In genomic region chr13:44543424-44543823, GRCh38 we compare ENCODE assay signal across 21 cellular contexts.
"Had no signal": no experiment of that assay in that cellular context is flagged by ENCODE, and none has a peak within 500 bp of the region (broad histone marks: within the 10 kb centered on the region; RNA-seq: fewer than 3 reads in every experiment).

No MANE protein-coding gene starts in this region.

- DNase-seq: caudate nucleus; effector CD4-positive, alpha-beta T cell; endodermal cell; foreskin melanocyte; immature natural killer cell; left colon; naive thymus-derived CD4-positive, alpha-beta T cell; nucleus accumbens; ovary; sigmoid colon; stimulated activated CD4-positive, alpha-beta T cell treated with anti-CD3 and anti-CD28 coated beads, Interleukin-12 subunit alpha, Interleukin-12 subunit beta, amount 100 ng/mL, for 4 hours; stimulated activated CD4-positive, alpha-beta T cell treated with anti-CD3 and anti-CD28 coated beads, Interleukin-2, amount 100 ng/mL, for 48 hours; stimulated activated naive CD8-positive, alpha-beta T cell treated with anti-CD3 and anti-CD28 coated beads, Interleukin-15, Interleukin-2, amounts not matched to agents 100 U/mL and 50 U/mL, for 24 hours; thyroid gland; upper lobe of left lung had no signal

- H3K4me3 Mint-ChIP-seq: endodermal cell; immature natural killer cell; naive thymus-derived CD4-positive, alpha-beta T cell; neural crest cell had no signal

- H3K27ac Mint-ChIP-seq: endodermal cell; immature natural killer cell; naive thymus-derived CD4-positive, alpha-beta T cell had no signal

- H3K4me1 Mint-ChIP-seq: neural crest cell had no signal

- H3K4me3 ChIP-seq: coronary artery, ovary, prostate gland, sigmoid colon, skin epidermis, suprapubic skin, thyroid gland, upper lobe of left lung, vagina had no signal

- H3K4me1 ChIP-seq: prostate gland, sigmoid colon, suprapubic skin, vagina had no signal

- ATAC-seq: left colon; naive thymus-derived CD4-positive, alpha-beta T cell; stimulated activated naive CD8-positive, alpha-beta T cell treated with anti-CD3 and anti-CD28 coated beads, Interleukin-15, Interleukin-2, amounts not matched to agents 100 U/mL and 50 U/mL, for 24 hours had no signal

- H3K27ac ChIP-seq: coronary artery, ovary, prostate gland, sigmoid colon, skin epidermis, suprapubic skin, thyroid gland, upper lobe of left lung, vagina had no signal

- H3K9me3 ChIP-seq: ovary, prostate gland, sigmoid colon, suprapubic skin, thyroid gland, upper lobe of left lung, vagina had no signal

- H3K27me3 ChIP-seq: ovary, sigmoid colon, suprapubic skin, thyroid gland, upper lobe of left lung, vagina had no signal

- H3K36me3 ChIP-seq: ovary, prostate gland, suprapubic skin, thyroid gland had no signal

- H3K9me3 Mint-ChIP-seq: endodermal cell; immature natural killer cell; naive thymus-derived CD4-positive, alpha-beta T cell; neural crest cell had no signal
